In the genomic region with DNA sequence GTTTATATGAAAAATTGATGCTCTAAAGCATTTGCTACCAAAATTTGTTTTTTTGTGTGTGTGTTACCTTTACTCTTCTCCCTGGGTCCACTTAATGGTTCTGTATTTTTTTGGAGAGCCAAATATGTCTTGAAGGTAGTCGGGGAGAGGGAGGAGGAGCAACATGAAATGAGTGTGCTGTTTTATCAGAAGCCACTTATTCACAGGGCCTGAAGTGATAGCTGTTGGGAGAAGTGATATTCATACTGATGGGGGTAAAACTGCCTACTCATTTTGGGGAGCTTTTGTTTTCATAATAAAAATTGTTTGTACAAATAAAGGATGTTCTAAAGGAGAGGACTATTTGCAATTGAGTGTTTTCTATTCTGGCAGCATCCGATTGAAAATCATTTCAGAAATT, we compare ENCODE assay signal across 18 cellular contexts.
"Had no signal": no experiment of that assay in that cellular context is flagged by ENCODE, and none has a peak within 500 bp of the region (broad histone marks: within the 10 kb centered on the region; RNA-seq: fewer than 3 reads in every experiment).

No MANE protein-coding gene starts in this region.

- H3K9me3 ChIP-seq: pancreas, suprapubic skin had no signal

- H3K27ac ChIP-seq: adrenal gland, foreskin keratinocyte, left lung, pancreas, suprapubic skin had no signal

- DNase-seq: activated CD4-positive, alpha-beta T cell treated with anti-CD3 and anti-CD28 coated beads, Interleukin-2, amount 50 U/mL, for 48 hours; activated CD4-positive, CD25-positive, alpha-beta regulatory T cell treated with anti-CD3 and anti-CD28 coated beads, Interleukin-2, amount 50 U/mL, for 72 hours; adrenal gland; caudate nucleus; esophagus squamous epithelium; foreskin keratinocyte; glutamatergic neuron; hypothalamus; kidney; left lung; naive B cell; pancreas; small intestine had no signal

- H3K27ac Mint-ChIP-seq: activated naive CD4-positive, alpha-beta T cell treated with anti-CD3 and anti-CD28 coated beads, Interleukin-2, amount 50 U/mL, for 24 hours; stimulated activated naive CD8-positive, alpha-beta T cell treated with anti-CD3 and anti-CD28 coated beads, Interleukin-15, Interleukin-2, amounts not matched to agents 100 ng/mL and 50 ng/mL, for 24 hours; T-helper 2 cell treated with Interferon-gamma antibody and Interleukin-4, amounts not matched to agents 5 μg/mL and 100 μg/mL, for 36 hours; type B pancreatic cell had no signal

- H3K27me3 Mint-ChIP-seq: activated naive CD4-positive, alpha-beta T cell treated with anti-CD3 and anti-CD28 coated beads, Interleukin-2, amount 50 U/mL, for 24 hours; naive B cell; stimulated activated naive CD8-positive, alpha-beta T cell treated with anti-CD3 and anti-CD28 coated beads, Interleukin-15, Interleukin-2, amounts not matched to agents 100 ng/mL and 50 ng/mL, for 24 hours; type B pancreatic cell had no signal

- H3K27me3 ChIP-seq: adrenal gland, esophagus squamous epithelium, foreskin keratinocyte, left lung, pancreas, suprapubic skin had no signal

- H3K4me1 ChIP-seq: left lung had no signal

- H3K4me3 ChIP-seq: adrenal gland, esophagus squamous epithelium, left lung, pancreas, suprapubic skin had no signal

- ATAC-seq: foreskin keratinocyte, left lung, pancreas had no signal

- H3K4me3 Mint-ChIP-seq: activated naive CD4-positive, alpha-beta T cell treated with anti-CD3 and anti-CD28 coated beads, Interleukin-2, amount 50 U/mL, for 24 hours; naive B cell; stimulated activated naive CD8-positive, alpha-beta T cell treated with anti-CD3 and anti-CD28 coated beads, Interleukin-15, Interleukin-2, amounts not matched to agents 100 ng/mL and 50 ng/mL, for 24 hours; T-helper 2 cell treated with Interferon-gamma antibody and Interleukin-4, amounts not matched to agents 5 μg/mL and 100 μg/mL, for 36 hours; type B pancreatic cell had no signal

- H3K36me3 ChIP-seq: adrenal gland, esophagus squamous epithelium, left lung, pancreas, suprapubic skin had no signal
